Comparison of ENCODE assay signal across 8 cellular contexts in genomic region chr6:52670502-52671409, GRCh38. TPM values are rescaled to one million over a fixed set of nuclear protein-coding genes. Genes with fewer than 3 reads are reported as not detected.
DNase-seq lines count a peak whose midpoint lies in the region; ATAC-seq and TF ChIP-seq lines count a peak whose summit lies in the region.

Gene TMEM14A (plus strand): TSS chr6:52671113. CDS start chr6:52677103, 5,990 bp downstream.

- H3K4me3 ChIP-seq in Caco-2 (ENCODE audit: low read depth, low read length) (peak within 1 kb of the TSS; percentile 84), HUES48 (ENCODE audit: low read depth, low read length) (peak within 1 kb of the TSS; percentile 83), NT2/D1 (ENCODE audit: insufficient read length, low read depth) (peak within 1 kb of the TSS; percentile 69), endodermal cell (ENCODE audit: low read length) (peak within 1 kb of the TSS; percentile 86)

- H3K27me3 Mint-ChIP-seq in Caco-2 (ENCODE audit: insufficient read depth, unreplicated experiment), result no peaks in the 10 kb centered on the region
- H3K27me3 Mint-ChIP-seq in endodermal cell (ENCODE audit: insufficient read depth), result no peaks in the 10 kb centered on the region

- no peaks in the 10 kb centered on the region for H3K27me3 ChIP-seq in Caco-2 (replicated peaks; ENCODE audit: control insufficient read depth, insufficient read depth, low read length)
- peaks cover 6% of the 10 kb centered on the region; the same call in 1 of the 2 replicates for H3K27me3 ChIP-seq in HUES48 (ENCODE audit: control insufficient read depth, insufficient read depth, low read length)
- H3K27me3 ChIP-seq in NT2/D1 (ENCODE audit: insufficient read depth, insufficient read length), result peaks cover 6% of the 10 kb centered on the region
- H3K27me3 ChIP-seq in endodermal cell (ENCODE audit: control insufficient read depth, insufficient read depth, low read length, poor library complexity, severe bottlenecking), result no peaks in the 10 kb centered on the region

- TF ChIP-seq CTCF in Caco-2 (IDR thresholded peaks at IDR 0.05; ENCODE audit: insufficient read depth in 1 of 2, low read depth in 1 of 2, low read length in 1 of 2, severe bottlenecking in 1 of 2, unreplicated experiment in 1 of 2), result peak in 1 of 2 experiments; percentile 0
- TF ChIP-seq CTCF in endodermal cell (conservative IDR thresholded peaks at IDR 0.05), result peak; percentile 26

- peak within 1 kb of the TSS; percentile 5 for H3K27ac ChIP-seq in HUES48 (ENCODE audit: low read depth, low read length)
- no peak within 1 kb of the TSS for H3K27ac ChIP-seq in endodermal cell (ENCODE audit: low read depth, low read length)

- POLR2A ChIA-PET in Caco-2 (lab: Charles Lee), result interaction anchor here (1.0 kb wide), 1 partner anchor 33 kb away, joined by 3 read pairs; no protein-coding TSS in a partner anchor

- peak; percentile 98 to 99 for DNase-seq in Caco-2
- DNase-seq in NT2/D1 (ENCODE audit: low read depth, low spot score), result peak; percentile 91
- DNase-seq in activated CD8-positive, alpha-beta memory T cell treated with anti-CD3 and anti-CD28 coated beads, Interleukin-2, amount 50 U/mL, for 1 hour (ENCODE audit: extremely low read depth), result peak; percentile 71
- DNase-seq in endodermal cell, result peak; percentile 99
- DNase-seq in mesenteric fat pad (ENCODE audit: low spot score), result peak; percentile 98
- DNase-seq in stimulated activated CD8-positive, alpha-beta memory T cell treated with anti-CD3 and anti-CD28 coated beads, Interleukin-15, amount 100 ng/mL, for 1 hour (ENCODE audit: low read depth), result peak; percentile 79

- H3K4me3 Mint-ChIP-seq in Caco-2 (ENCODE audit: unreplicated experiment) (peak within 1 kb of the TSS; percentile 83), endodermal cell (peak within 1 kb of the TSS; percentile 73)

- CTCF ChIA-PET in Caco-2 (lab: Charles Lee), result interaction anchor here (1.7 kb wide), 1 partner anchor 18 kb away, joined by 5 read pairs; no protein-coding TSS in a partner anchor

- peak within 1 kb of the TSS; percentile 26; the same call in 1 of the 2 replicates for H3K9ac ChIP-seq in HUES48 (ENCODE audit: low read depth, low read length)
- H3K9ac ChIP-seq in NT2/D1 (ENCODE audit: insufficient read length, low read depth), result peak within 1 kb of the TSS; percentile 58
- H3K9ac ChIP-seq in endodermal cell (ENCODE audit: extremely low read depth, low read length, poor library complexity, severe bottlenecking), result peak within 1 kb of the TSS; percentile 12

- H3K36me3 Mint-ChIP-seq in Caco-2 (ENCODE audit: insufficient read depth, unreplicated experiment) (peaks cover 23% of the 10 kb centered on the region), endodermal cell (ENCODE audit: low read depth) (peaks cover 25% of the 10 kb centered on the region)

- H3K27ac Mint-ChIP-seq in Caco-2 (ENCODE audit: unreplicated experiment) (peak within 1 kb of the TSS; percentile 77), endodermal cell (peak within 1 kb of the TSS; percentile 81)

- peaks cover 2% of the 10 kb centered on the region; the same call in 1 of the 2 replicates for H3K36me3 ChIP-seq in Caco-2 (ENCODE audit: control insufficient read depth, insufficient read depth, low read length)
- peaks cover 12% of the 10 kb centered on the region for H3K36me3 ChIP-seq in HUES48 (ENCODE audit: control insufficient read depth, insufficient read depth, low read length)
- H3K36me3 ChIP-seq in NT2/D1 (ENCODE audit: insufficient read depth, insufficient read length, low read length), result peaks cover 3% of the 10 kb centered on the region
- peaks cover 9% of the 10 kb centered on the region for H3K36me3 ChIP-seq in endodermal cell (ENCODE audit: control insufficient read depth, insufficient read depth, low read length)

- WGBS in endodermal cell (ENCODE audit: insufficient coverage in 1 of 2, insufficient read length in 1 of 2), 2 experiments, result 11 to 17% methylated on average over 19 to 42 of the region's 42 CpGs

- intact Hi-C loops in Caco-2 (cut with micrococcal nuclease; ENCODE audit: unreplicated experiment), result loop anchor here (2.0 to 10.0 kb wide), 2 partner anchors 54 to 324 kb away; partner anchors contain the start of gene GSTA4

- H3K4me1 Mint-ChIP-seq in Caco-2 (ENCODE audit: low read depth, unreplicated experiment) (peaks cover 12% of the 10 kb centered on the region), endodermal cell (peaks cover 39% of the 10 kb centered on the region)

- peak; percentile 98 for ATAC-seq in GM21423 (IDR thresholded peaks at IDR 0.05; ENCODE audit: unreplicated experiment)

- H3K9me3 Mint-ChIP-seq in Caco-2 (ENCODE audit: unreplicated experiment) (no peaks in the 10 kb centered on the region), endodermal cell (no peaks in the 10 kb centered on the region)

- H3K9me3 ChIP-seq in Caco-2 (no peaks in the 10 kb centered on the region), HUES48 (ENCODE audit: control insufficient read depth, insufficient read depth, low read length) (no peaks in the 10 kb centered on the region), NT2/D1 (ENCODE audit: insufficient read depth, low read length) (no peaks in the 10 kb centered on the region), endodermal cell (ENCODE audit: control insufficient read depth, low read length) (no peaks in the 10 kb centered on the region)

- BruUV-seq in Caco-2 (replicated peaks; lab: Mats Ljungman, UMichigan), result no TSS peak

- H3K4me1 ChIP-seq in Caco-2, result peaks cover 25% of the 10 kb centered on the region
- H3K4me1 ChIP-seq in HUES48 (ENCODE audit: control insufficient read depth, insufficient read depth, low read length), result peaks cover 23% of the 10 kb centered on the region
- no peaks in the 10 kb centered on the region for H3K4me1 ChIP-seq in NT2/D1 (ENCODE audit: insufficient read depth, insufficient read length)
- peaks cover 16% of the 10 kb centered on the region for H3K4me1 ChIP-seq in endodermal cell (ENCODE audit: control insufficient read depth, insufficient read depth, low read length)

RNA-seq across cellular contexts. Expression of gene TMEM14A, which starts in this region (rescaled TPM):
- total RNA-seq in Caco-2 (2022) (39.9 and 41.9 TPM in 2 replicates), endodermal cell (10 to 100 TPM in 1 of 2 donors, 1 to 10 TPM in 1; 9.2 to 12.6 TPM), mesenteric fat pad (12.6 TPM)
- 32.7 TPM for polyA plus RNA-seq in endodermal cell (2013, experiment 1 of 2)
- polyA plus RNA-seq in endodermal cell (2013, experiment 2 of 2), result 30.0 TPM
